ENCODE assay signal across 1 cellular context in the genomic region with DNA sequence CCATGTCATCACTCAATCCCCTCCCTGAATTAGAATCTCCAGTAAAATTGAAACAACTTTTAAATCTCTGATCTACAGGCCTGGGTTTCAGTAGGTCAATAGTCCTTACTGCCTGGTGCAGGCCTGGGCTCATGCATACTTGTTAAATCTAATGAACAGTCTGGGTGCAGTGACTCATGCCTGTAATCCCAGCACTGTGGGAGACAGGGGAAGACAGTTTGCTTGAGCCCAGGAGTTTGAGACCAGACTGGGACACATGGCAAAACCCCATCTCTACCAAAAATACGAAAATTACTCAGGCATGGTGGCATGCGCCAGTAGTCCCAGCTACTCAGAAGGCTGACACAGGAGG.
A peak's percentile ranks its signal among the peaks of the same experiment; 100 is the strongest.
TF ChIP-seq lines count a peak whose summit lies in the region.

No MANE protein-coding gene starts in this region.

TF ChIP-seq in IMR-90, 13 proteins besides CTCF, POLR2A, EP300 and RAD21:
- TF ChIP-seq FOS (IDR thresholded peaks at IDR 0.05; ENCODE audit: low read depth, low read length) (peak; percentile 46; the same call in 1 of the 2 replicates), MXI1 (IDR thresholded peaks at IDR 0.05; ENCODE audit: borderline replicate concordance, low read depth, low read length) (no peak), BHLHE40 (IDR thresholded peaks at IDR 0.05; ENCODE audit: low read depth, low read length) (no peak)
- TF ChIP-seq, protein P1, sequence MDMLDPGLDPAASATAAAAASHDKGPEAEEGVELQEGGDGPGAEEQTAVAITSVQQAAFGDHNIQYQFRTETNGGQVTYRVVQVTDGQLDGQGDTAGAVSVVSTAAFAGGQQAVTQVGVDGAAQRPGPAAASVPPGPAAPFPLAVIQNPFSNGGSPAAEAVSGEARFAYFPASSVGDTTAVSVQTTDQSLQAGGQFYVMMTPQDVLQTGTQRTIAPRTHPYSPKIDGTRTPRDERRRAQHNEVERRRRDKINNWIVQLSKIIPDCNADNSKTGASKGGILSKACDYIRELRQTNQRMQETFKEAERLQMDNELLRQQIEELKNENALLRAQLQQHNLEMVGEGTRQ (IDR thresholded peaks at IDR 0.05; ENCODE audit: low read depth, low read length), result no peak
